28 cellular contexts compared by ENCODE assay signal in the genomic region with DNA sequence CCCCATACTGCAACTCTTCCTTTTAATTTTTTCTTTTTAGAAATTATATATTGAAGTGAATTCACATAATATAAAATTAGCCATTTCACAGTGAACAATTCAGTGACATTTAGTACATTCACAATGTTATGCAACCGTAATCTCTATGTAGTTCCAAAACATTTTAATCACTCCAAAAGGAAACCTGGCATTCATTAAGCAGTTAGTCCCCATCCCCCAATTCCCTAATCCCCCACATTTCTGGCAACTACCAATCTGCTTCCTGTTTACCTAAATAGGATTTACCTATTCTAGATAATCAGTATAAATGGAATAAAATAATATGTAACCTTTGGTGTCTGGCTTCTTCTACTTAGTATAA.
"Had no signal": no experiment of that assay in that cellular context is flagged by ENCODE, and none has a peak within 500 bp of the region (broad histone marks: within the 10 kb centered on the region; RNA-seq: fewer than 3 reads in every experiment).

No MANE protein-coding gene starts in this region.

- H3K9me3 ChIP-seq: colonic mucosa, neutrophil, thyroid gland, vagina had no signal

- H3K4me3 ChIP-seq: colonic mucosa, gastroesophageal sphincter, heart right ventricle, mucosa of descending colon, smooth muscle cell, thyroid gland, vagina had no signal

- H3K27me3 ChIP-seq: colonic mucosa, foreskin keratinocyte, gastroesophageal sphincter, heart right ventricle, neutrophil, thyroid gland, vagina had no signal

- DNase-seq: colonic mucosa; effector CD8-positive, alpha-beta T cell; endodermal cell; foreskin keratinocyte; glutamatergic neuron; heart right ventricle; hippocampal formation; left cardiac atrium; left ventricle myocardium superior; mesenchymal stem cell; mucosa of descending colon; naive B cell; stimulated activated CD4-positive, alpha-beta T cell treated with anti-CD3 and anti-CD28 coated beads, Interleukin-12 subunit alpha, Interleukin-12 subunit beta, amount 100 ng/mL, for 4 hours; stimulated activated CD4-positive, alpha-beta T cell treated with anti-CD3 and anti-CD28 coated beads, Interleukin-1b, Interleukin-23, amount 100 ng/mL, for 48 hours; stimulated activated CD4-positive, alpha-beta T cell treated with anti-CD3 and anti-CD28 coated beads, Interleukin-4, amount 100 ng/mL, for 1 hour; stimulated activated CD8-positive, alpha-beta memory T cell treated with anti-CD3 and anti-CD28 coated beads, Interleukin-4, amount 100 ng/mL, for 48 hours; stimulated activated naive CD4-positive, alpha-beta T cell; stimulated activated naive CD8-positive, alpha-beta T cell treated with anti-CD3 and anti-CD28 coated beads, Interleukin-15, amount 100 ng/mL, for 72 hours; thyroid gland; trophoblast cell had no signal

- H3K36me3 ChIP-seq: colonic mucosa, gastroesophageal sphincter, heart right ventricle, neutrophil, thyroid gland, vagina had no signal

- H3K27ac ChIP-seq: colonic mucosa, foreskin keratinocyte, heart right ventricle, neutrophil, parathyroid adenoma, thyroid gland, vagina had no signal

- H3K4me1 ChIP-seq: colonic mucosa, foreskin keratinocyte, gastroesophageal sphincter, heart right ventricle, parathyroid adenoma, vagina had no signal

- ATAC-seq: esophagus mucosa; foreskin keratinocyte; gastroesophageal sphincter; heart right ventricle; left cardiac atrium; left ventricle myocardium superior; mucosa of descending colon; natural killer cell treated with Interleukin-12 subunit alpha and Interleukin-12 subunit beta and Interleukin-15 and Interleukin-18, amount 100 ng/mL, for 72 hours; sciatic nerve; stimulated activated naive CD8-positive, alpha-beta T cell treated with anti-CD3 and anti-CD28 coated beads, Interleukin-15, amount 100 ng/mL, for 72 hours had no signal
